ENCODE assay signal across 8 cellular contexts in genomic region chr16:4614571-4615388, GRCh38. TPM values are rescaled to one million over a fixed set of nuclear protein-coding genes. Genes with fewer than 3 reads are reported as not detected.
DNase-seq lines count a peak whose midpoint lies in the region; ATAC-seq and TF ChIP-seq lines count a peak whose summit lies in the region.

UBALD1 (minus strand) TSS chr16:4614888; CDS start chr16:4614797, 91 bp downstream.

- H3K9me3 ChIP-seq in OCI-LY3 (ENCODE audit: insufficient read depth, low read length): no peaks in the 10 kb centered on the region
- no peaks in the 10 kb centered on the region for H3K9me3 ChIP-seq in mononuclear cell (ENCODE audit: low read depth, low read length)

- no peak within 1 kb of the TSS; the same call in 1 of the 2 replicates for H2AFZ ChIP-seq in OCI-LY3 (ENCODE audit: low read depth, low read length)

- H3K27me3 ChIP-seq in OCI-LY3 (ENCODE audit: low read depth, low read length) (no peaks in the 10 kb centered on the region), mononuclear cell (ENCODE audit: insufficient read depth, low read length) (no peaks in the 10 kb centered on the region)

- H3K79me2 ChIP-seq in OCI-LY3 (ENCODE audit: low read length): peaks cover 45% of the 10 kb centered on the region

- peak within 1 kb of the TSS; percentile 69 for H3K27ac ChIP-seq in OCI-LY3 (ENCODE audit: low read length)

- H3K4me2 ChIP-seq in OCI-LY3 (ENCODE audit: low read length): peak within 1 kb of the TSS; percentile 92

- peak within 1 kb of the TSS; percentile 87 for H3K9ac ChIP-seq in OCI-LY3 (ENCODE audit: low read length)

- peak; percentile 59 for ATAC-seq in GM21381 (IDR thresholded peaks at IDR 0.05; ENCODE audit: unreplicated experiment)

- H3K4me1 ChIP-seq in OCI-LY3 (ENCODE audit: low read length) (peaks cover 19% of the 10 kb centered on the region), mononuclear cell (ENCODE audit: insufficient read depth, low read length) (peaks cover 50% of the 10 kb centered on the region)

- no peak for TF ChIP-seq CTCF in OCI-LY3 (IDR thresholded peaks at IDR 0.05; ENCODE audit: low read depth, low read length)

- H4K20me1 ChIP-seq in OCI-LY3 (ENCODE audit: insufficient read depth, low read length): peaks cover 16% of the 10 kb centered on the region

- H3K4me3 ChIP-seq in OCI-LY3 (ENCODE audit: low read length) (peak within 1 kb of the TSS; percentile 84), mononuclear cell (ENCODE audit: low read length) (peak within 1 kb of the TSS; percentile 79)

- no peaks in the 10 kb centered on the region for H3K36me3 ChIP-seq in OCI-LY3 (replicated peaks; ENCODE audit: low read depth, low read length)

- peak; percentile 90 for DNase-seq in D341Med (ENCODE audit: low spot score)
- DNase-seq in HT1080 (ENCODE audit: low read depth): peak; percentile 89
- peak; percentile 90 for DNase-seq in activated CD8-positive, alpha-beta memory T cell treated with anti-CD3 and anti-CD28 coated beads, Interleukin-2, amount 50 U/mL, for 48 hours
- peak; percentile 96 for DNase-seq in epidermal melanocyte (ENCODE audit: insufficient read length, low spot score)
- DNase-seq in stimulated activated CD8-positive, alpha-beta memory T cell treated with anti-CD3 and anti-CD28 coated beads, Interleukin-4, amount 100 ng/mL, for 1 hour (ENCODE audit: low read depth in 2 of 2, low spot score in 1 of 2): peak; percentile 24 to 54

RNA-seq across cellular contexts. Expression of gene UBALD1, which starts in this region (rescaled TPM):
- total RNA-seq in HT1080 (2014; rRNA removed; shearing (Covaris generic)): 30.4 and 44.2 TPM in 2 replicates
- 37.2 and 41.2 TPM in 2 replicates for polyA plus RNA-seq in HT1080 (2015; cell fraction: cytosol; rRNA removed)
- polyA plus RNA-seq in HT1080 (2015; cell fraction: nucleus; rRNA removed): 29.0 and 38.1 TPM in 2 replicates
- total RNA-seq in mononuclear cell: 7.9 TPM

Comparison
In these comparisons a context has a peak if more than half of its experiments do, and no peak if none do; other contexts are left out.
1. Peak in every context shown above with its lines: DNase-seq, ATAC-seq, H3K4me3 ChIP-seq and H3K27ac ChIP-seq.
2. DNase-seq: peak in every context shown above with its lines; median percentile 96 in epidermal melanocyte; 90 in D341Med; 90 in activated CD8-positive, alpha-beta memory T cell treated with anti-CD3 and anti-CD28 coated beads, Interleukin-2, amount 50 U/mL, for 48 hours; 89 in HT1080; 39 in stimulated activated CD8-positive, alpha-beta memory T cell treated with anti-CD3 and anti-CD28 coated beads, Interleukin-4, amount 100 ng/mL, for 1 hour.